ENCODE assay signal across 8 cellular contexts in genomic region chr3:129490273-129490675, GRCh38. TPM values are rescaled to one million over a fixed set of nuclear protein-coding genes. Genes with fewer than 3 reads are reported as not detected.
A peak's percentile ranks its signal among the peaks of the same experiment; 100 is the strongest.
DNase-seq lines count a peak whose midpoint lies in the region; ATAC-seq, FAIRE-seq and TF ChIP-seq lines count a peak whose summit lies in the region.

No MANE protein-coding gene starts in this region.

- H3K36me3 ChIP-seq in A673 (ENCODE audit: insufficient read depth, low read length, poor library complexity, severe bottlenecking) (peaks cover 4% of the 10 kb centered on the region), HepG2 (replicated peaks in 1 of 2; ENCODE audit: control insufficient read depth in 1 of 2, insufficient read depth in 2 of 2, low read length in 2 of 2) (no peaks in the 10 kb centered on the region; a peak in 1 of 5 replicates)

- TF ChIP-seq RAD21 in HepG2 (CRISPR knock-in tag; IDR thresholded peaks at IDR 0.05): peak; percentile 97

- intact Hi-C loops in A673 (cut with micrococcal nuclease; ENCODE audit: unreplicated experiment) (loop anchor here (2.0 to 10.0 kb wide), 5 partner anchors 119 to 505 kb away; no protein-coding TSS in a partner anchor), HepG2 (cut with micrococcal nuclease; ENCODE audit: unreplicated experiment) (loop anchor here (1.0 to 10.0 kb wide), 6 partner anchors 65 to 444 kb away; no protein-coding TSS in a partner anchor)

- H3K9me3 ChIP-seq in A673 (ENCODE audit: low read depth, low read length, poor library complexity, severe bottlenecking) (no peaks in the 10 kb centered on the region), HepG2 (ENCODE audit: low read length) (no peaks in the 10 kb centered on the region)

- POLR2A ChIA-PET in A673 (lab: Charles Lee; ENCODE audit: low non-redundant PET): interaction anchor here (0.6 kb wide), 1 partner anchor 135 kb away, joined by 13 read pairs; no protein-coding TSS in a partner anchor
- POLR2A ChIA-PET in HepG2 (lab: Yijun Ruan, JAX): interaction anchor here (0.8 to 1.8 kb wide), 10 partner anchors 44 to 447 kb away, joined by 3 to 19 read pairs (median 4); partner anchors contain the start of gene PLXND1

- WGBS in HepG2 (ENCODE audit: low lambda C conversion rate): 20% methylated on average over 5 of the region's 5 CpGs

- no peak for TF ChIP-seq POLR2A in HepG2 (IDR thresholded peaks at IDR 0.05; ENCODE audit: insufficient read depth in 1 of 2, low read depth in 2 of 2, low read length in 2 of 2)

- H3K4me2 ChIP-seq in HepG2 (ENCODE audit: low read depth, low read length): no peak overlapping the region

- peak; percentile 93 for FAIRE-seq in HepG2 (lab: Jason Lieb, UNC)

- H2AFZ ChIP-seq in HepG2 (ENCODE audit: low read length): no peak overlapping the region

- H3K27me3 ChIP-seq in A673 (replicated peaks; ENCODE audit: insufficient read depth, low read depth, low read length, poor library complexity) (no peaks in the 10 kb centered on the region), HepG2 (ENCODE audit: control insufficient read depth in 1 of 2, insufficient read depth in 2 of 2, low read length in 2 of 2) (no peaks in the 10 kb centered on the region)

- CTCF ChIA-PET in A673 (lab: Charles Lee): interaction anchor here (0.6 to 1.6 kb wide), 10 partner anchors 28 to 452 kb away, joined by 3 to 16 read pairs (median 4); no protein-coding TSS in a partner anchor
- CTCF ChIA-PET in HepG2 (lab: Yijun Ruan, JAX; ENCODE audit: low intra/inter-chr PET ratio, low total read pairs): interaction anchor here (0.8 to 1.6 kb wide), 7 partner anchors 62 to 339 kb away, joined by 3 to 10 read pairs (median 3); no protein-coding TSS in a partner anchor

- TF ChIP-seq CTCF in A673 (conservative IDR thresholded peaks at IDR 0.05; ENCODE audit: low read depth, low read length) (peak; percentile 86), HepG2 (CRISPR knock-in tag; IDR thresholded peaks at IDR 0.05) (peak; percentile 96)

- ATAC-seq in GM18511 (IDR thresholded peaks at IDR 0.05; ENCODE audit: unreplicated experiment) (peak; percentile 69), HG03354 (IDR thresholded peaks at IDR 0.05; ENCODE audit: poor library complexity, severe bottlenecking, unreplicated experiment) (peak; percentile 79), HepG2 (peak; percentile 94)

- H3K27ac ChIP-seq in A673 (ENCODE audit: low read depth, low read length, poor library complexity, severe bottlenecking) (no peak overlapping the region), HepG2 (ENCODE audit: extremely low read length, insufficient read depth, low read length) (peak overlapping the region; percentile 23)

- H3K4me1 ChIP-seq in A673 (ENCODE audit: insufficient read depth, low read length, poor library complexity, severe bottlenecking): no peaks in the 10 kb centered on the region
- H3K4me1 ChIP-seq in HepG2 (ENCODE audit: insufficient read depth, low read length): peaks cover 29% of the 10 kb centered on the region

- in situ Hi-C loops in HepG2 (cut with HindIII; ENCODE audit: extremely low pct_ligation_motif_present, low pct_unique_long_range_greater_than_20kb): loop anchor here (5.0 kb wide), 2 partner anchors 62 to 347 kb away; no protein-coding TSS in a partner anchor

- H3K9ac ChIP-seq in HepG2 (ENCODE audit: insufficient read depth, low read depth, low read length): no peak overlapping the region

- no peaks in the 10 kb centered on the region for H3K79me2 ChIP-seq in HepG2 (ENCODE audit: insufficient read depth, low read length)

- no peak overlapping the region for H3K4me3 ChIP-seq in A673 (ENCODE audit: low read depth, low read length, poor library complexity, severe bottlenecking)
- no peak overlapping the region for H3K4me3 ChIP-seq in HepG2 (replicated peaks in 1 of 3; ENCODE audit: insufficient read depth in 1 of 3, low read depth in 2 of 3, low read length in 3 of 3)

- TF ChIP-seq EP300 in HepG2 (IDR thresholded peaks at IDR 0.05; ENCODE audit: low read depth in 2 of 2, low read length in 2 of 2) (no peak), HepG2 (CRISPR knock-in tag; IDR thresholded peaks at IDR 0.05; ENCODE audit: borderline replicate concordance) (no peak)

- no peaks in the 10 kb centered on the region for H4K20me1 ChIP-seq in HepG2 (ENCODE audit: insufficient read depth, low read length)

- peak; percentile 87 for DNase-seq in A673 (ENCODE audit: low spot score)
- DNase-seq in NCI-H460 (ENCODE audit: extremely low read depth, low read depth): peak; percentile 76
- peak; percentile 36 to 40 for DNase-seq in activated CD4-positive, alpha-beta T cell treated with anti-CD3 and anti-CD28 coated beads for 4 hours
- DNase-seq in dermis microvascular lymphatic vessel endothelial cell (ENCODE audit: low read depth in 2 of 2): peak; percentile 86 to 95
- DNase-seq in HepG2 (ENCODE audit: low spot score): peak; percentile 83
- peak; percentile 31 to 45 for DNase-seq in stimulated activated CD4-positive, alpha-beta T cell treated with anti-CD3 and anti-CD28 coated beads, Interleukin-2, amount 100 ng/mL, for 48 hours

- BruUV-seq in A673 (replicated peaks; lab: Mats Ljungman, UMichigan) (no TSS peak), HepG2 (replicated peaks; lab: Mats Ljungman, UMichigan) (no TSS peak)

RNA-seq across cellular contexts. Expression of gene RHO, which starts 38.2 kb away (rescaled TPM):
- total RNA-seq in A673 (2021) (not detected in 2 replicates), dermis microvascular lymphatic vessel endothelial cell (not detected in 2 replicates), HepG2 (2016; rRNA removed; fragmentation: Illumina TruSeq; extraction: Trizol) (not detected in 2 replicates)
- not detected in 2 replicates for total RNA-seq in NCI-H460 (2014; rRNA removed; shearing (Covaris generic))
- not detected in 2 replicates for polyA plus RNA-seq in NCI-H460 (2014; cell fraction: nucleus; rRNA removed)
- not detected in 2 replicates for total RNA-seq in HepG2 (2016; cell fraction: cytosol; rRNA removed; fragmentation: Illumina TruSeq; extraction: Trizol; ENCODE audit: low read depth)
- not detected in 2 replicates for total RNA-seq in HepG2 (2016; cell fraction: insoluble cytoplasmic fraction; rRNA removed; fragmentation: Illumina TruSeq; extraction: Trizol)
- not detected in 2 replicates for total RNA-seq in HepG2 (2016; cell fraction: membrane; rRNA removed; fragmentation: Illumina TruSeq; extraction: Trizol)
- not detected in 2 replicates for total RNA-seq in HepG2 (2016; cell fraction: nucleus; rRNA removed; fragmentation: Illumina TruSeq; extraction: Trizol)
- not detected in 2 replicates for polyA plus RNA-seq in HepG2 (2011; rRNA removed)
- polyA plus RNA-seq in HepG2 (2011; cell fraction: cytosol; rRNA removed): not detected in 2 replicates
- polyA plus RNA-seq in HepG2 (2011; cell fraction: nucleus; rRNA removed): 0.05 TPM in 1 of 2 replicates, not detected in the other
- polyA plus RNA-seq in HepG2 (2012): not detected in 2 replicates
- not detected in 2 replicates for polyA plus RNA-seq in HepG2 (2016; cell fraction: cytosol; fragmentation: Illumina TruSeq; extraction: Trizol; ENCODE audit: low read depth)
- not detected in 2 replicates for polyA plus RNA-seq in HepG2 (2016; cell fraction: insoluble cytoplasmic fraction; fragmentation: Illumina TruSeq; extraction: Trizol; ENCODE audit: low read depth)
- polyA plus RNA-seq in HepG2 (2016; cell fraction: membrane; fragmentation: Illumina TruSeq; extraction: Trizol; ENCODE audit: low read depth): not detected in 2 replicates
- not detected in 2 replicates for polyA plus RNA-seq in HepG2 (2016; cell fraction: nucleus; fragmentation: Illumina TruSeq; extraction: Trizol; ENCODE audit: insufficient read depth, low read depth)
- polyA minus RNA-seq in HepG2 (2011; rRNA and poly(A)+ RNA removed; ENCODE audit: low replicate concordance): not detected in 2 replicates
- polyA minus RNA-seq in HepG2 (2011; cell fraction: cytosol; rRNA and poly(A)+ RNA removed): not detected in 2 replicates
- not detected in 2 replicates for polyA minus RNA-seq in HepG2 (2011; cell fraction: nucleus; rRNA and poly(A)+ RNA removed)

RNA-seq across cellular contexts. Expression of gene IFT122, which starts 50.2 kb away (rescaled TPM):
- 44.0 and 48.2 TPM in 2 replicates for total RNA-seq in A673 (2021)
- total RNA-seq in NCI-H460 (2014; rRNA removed; shearing (Covaris generic)): 4.0 and 7.0 TPM in 2 replicates
- 25.4 and 27.5 TPM in 2 replicates for polyA plus RNA-seq in NCI-H460 (2014; cell fraction: nucleus; rRNA removed)
- total RNA-seq in dermis microvascular lymphatic vessel endothelial cell: 27.1 and 32.1 TPM in 2 replicates
- 10.3 and 10.8 TPM in 2 replicates for total RNA-seq in HepG2 (2016; rRNA removed; fragmentation: Illumina TruSeq; extraction: Trizol)
- 1.7 and 3.1 TPM in 2 replicates for total RNA-seq in HepG2 (2016; cell fraction: cytosol; rRNA removed; fragmentation: Illumina TruSeq; extraction: Trizol; ENCODE audit: low read depth)
- total RNA-seq in HepG2 (2016; cell fraction: insoluble cytoplasmic fraction; rRNA removed; fragmentation: Illumina TruSeq; extraction: Trizol): 9.7 and 10.0 TPM in 2 replicates
- total RNA-seq in HepG2 (2016; cell fraction: membrane; rRNA removed; fragmentation: Illumina TruSeq; extraction: Trizol): 3.2 and 3.8 TPM in 2 replicates
- total RNA-seq in HepG2 (2016; cell fraction: nucleus; rRNA removed; fragmentation: Illumina TruSeq; extraction: Trizol): 13.1 and 17.6 TPM in 2 replicates
- 9.1 and 10.1 TPM in 2 replicates for polyA plus RNA-seq in HepG2 (2011; rRNA removed)
- polyA plus RNA-seq in HepG2 (2011; cell fraction: cytosol; rRNA removed): 6.0 and 7.1 TPM in 2 replicates
- polyA plus RNA-seq in HepG2 (2011; cell fraction: nucleus; rRNA removed): 39.5 and 68.7 TPM in 2 replicates
- polyA plus RNA-seq in HepG2 (2012): 8.5 and 8.9 TPM in 2 replicates
- polyA plus RNA-seq in HepG2 (2016; cell fraction: cytosol; fragmentation: Illumina TruSeq; extraction: Trizol; ENCODE audit: low read depth): 1.0 and 2.0 TPM in 2 replicates
- 6.8 and 7.9 TPM in 2 replicates for polyA plus RNA-seq in HepG2 (2016; cell fraction: insoluble cytoplasmic fraction; fragmentation: Illumina TruSeq; extraction: Trizol; ENCODE audit: low read depth)
- polyA plus RNA-seq in HepG2 (2016; cell fraction: membrane; fragmentation: Illumina TruSeq; extraction: Trizol; ENCODE audit: low read depth): 1.5 and 2.2 TPM in 2 replicates
- 31.1 and 32.0 TPM in 2 replicates for polyA plus RNA-seq in HepG2 (2016; cell fraction: nucleus; fragmentation: Illumina TruSeq; extraction: Trizol; ENCODE audit: insufficient read depth, low read depth)
- 44.2 and 53.6 TPM in 2 replicates for polyA minus RNA-seq in HepG2 (2011; rRNA and poly(A)+ RNA removed; ENCODE audit: low replicate concordance)
- 4.7 and 7.2 TPM in 2 replicates for polyA minus RNA-seq in HepG2 (2011; cell fraction: cytosol; rRNA and poly(A)+ RNA removed)
- 22.0 and 30.6 TPM in 2 replicates for polyA minus RNA-seq in HepG2 (2011; cell fraction: nucleus; rRNA and poly(A)+ RNA removed)

RNA-seq across cellular contexts. Expression of gene MBD4, which starts 50.5 kb away (rescaled TPM):
- total RNA-seq in A673 (2021): 43.7 and 50.9 TPM in 2 replicates
- total RNA-seq in NCI-H460 (2014; rRNA removed; shearing (Covaris generic)): 21.4 and 26.9 TPM in 2 replicates
- 19.9 and 22.8 TPM in 2 replicates for polyA plus RNA-seq in NCI-H460 (2014; cell fraction: nucleus; rRNA removed)
- total RNA-seq in dermis microvascular lymphatic vessel endothelial cell: 17.3 and 23.0 TPM in 2 replicates
- total RNA-seq in HepG2 (2016; rRNA removed; fragmentation: Illumina TruSeq; extraction: Trizol): 25.3 and 26.9 TPM in 2 replicates
- total RNA-seq in HepG2 (2016; cell fraction: cytosol; rRNA removed; fragmentation: Illumina TruSeq; extraction: Trizol; ENCODE audit: low read depth): 5.2 and 7.0 TPM in 2 replicates
- total RNA-seq in HepG2 (2016; cell fraction: insoluble cytoplasmic fraction; rRNA removed; fragmentation: Illumina TruSeq; extraction: Trizol): 25.0 and 27.0 TPM in 2 replicates
- total RNA-seq in HepG2 (2016; cell fraction: membrane; rRNA removed; fragmentation: Illumina TruSeq; extraction: Trizol): 11.5 and 12.6 TPM in 2 replicates
- total RNA-seq in HepG2 (2016; cell fraction: nucleus; rRNA removed; fragmentation: Illumina TruSeq; extraction: Trizol): 30.2 and 35.1 TPM in 2 replicates
- 13.7 and 14.9 TPM in 2 replicates for polyA plus RNA-seq in HepG2 (2011; rRNA removed)
- polyA plus RNA-seq in HepG2 (2011; cell fraction: cytosol; rRNA removed): 4.8 and 4.9 TPM in 2 replicates
- 22.5 and 26.7 TPM in 2 replicates for polyA plus RNA-seq in HepG2 (2011; cell fraction: nucleus; rRNA removed)
- polyA plus RNA-seq in HepG2 (2012): 10.8 and 12.2 TPM in 2 replicates
- 1.9 and 2.1 TPM in 2 replicates for polyA plus RNA-seq in HepG2 (2016; cell fraction: cytosol; fragmentation: Illumina TruSeq; extraction: Trizol; ENCODE audit: low read depth)
- polyA plus RNA-seq in HepG2 (2016; cell fraction: insoluble cytoplasmic fraction; fragmentation: Illumina TruSeq; extraction: Trizol; ENCODE audit: low read depth): 21.7 and 24.1 TPM in 2 replicates
- polyA plus RNA-seq in HepG2 (2016; cell fraction: membrane; fragmentation: Illumina TruSeq; extraction: Trizol; ENCODE audit: low read depth): 4.6 and 5.5 TPM in 2 replicates
- polyA plus RNA-seq in HepG2 (2016; cell fraction: nucleus; fragmentation: Illumina TruSeq; extraction: Trizol; ENCODE audit: insufficient read depth, low read depth): 43.7 and 51.7 TPM in 2 replicates
- polyA minus RNA-seq in HepG2 (2011; rRNA and poly(A)+ RNA removed; ENCODE audit: low replicate concordance): 6.9 and 16.7 TPM in 2 replicates
- polyA minus RNA-seq in HepG2 (2011; cell fraction: cytosol; rRNA and poly(A)+ RNA removed): 4.8 and 6.9 TPM in 2 replicates
- polyA minus RNA-seq in HepG2 (2011; cell fraction: nucleus; rRNA and poly(A)+ RNA removed): 32.4 and 39.8 TPM in 2 replicates

RNA-seq across cellular contexts. Expression of gene H1-8, which starts 52.7 kb away (rescaled TPM):
- not detected in 2 replicates for total RNA-seq in A673 (2021)
- total RNA-seq in NCI-H460 (2014; rRNA removed; shearing (Covaris generic)): not detected in 2 replicates
- not detected in 2 replicates for polyA plus RNA-seq in NCI-H460 (2014; cell fraction: nucleus; rRNA removed)
- total RNA-seq in dermis microvascular lymphatic vessel endothelial cell: not detected in 2 replicates
- total RNA-seq in HepG2 (2016; rRNA removed; fragmentation: Illumina TruSeq; extraction: Trizol): not detected in 2 replicates
- not detected in 2 replicates for total RNA-seq in HepG2 (2016; cell fraction: cytosol; rRNA removed; fragmentation: Illumina TruSeq; extraction: Trizol; ENCODE audit: low read depth)
- not detected in 2 replicates for total RNA-seq in HepG2 (2016; cell fraction: insoluble cytoplasmic fraction; rRNA removed; fragmentation: Illumina TruSeq; extraction: Trizol)
- not detected in 2 replicates for total RNA-seq in HepG2 (2016; cell fraction: membrane; rRNA removed; fragmentation: Illumina TruSeq; extraction: Trizol)
- not detected in 2 replicates for total RNA-seq in HepG2 (2016; cell fraction: nucleus; rRNA removed; fragmentation: Illumina TruSeq; extraction: Trizol)
- 0.08 TPM in 1 of 2 replicates, not detected in the other for polyA plus RNA-seq in HepG2 (2011; rRNA removed)
- 0.09 and 0.12 TPM in 2 replicates for polyA plus RNA-seq in HepG2 (2011; cell fraction: cytosol; rRNA removed)
- polyA plus RNA-seq in HepG2 (2011; cell fraction: nucleus; rRNA removed): not detected in 2 replicates
- not detected in 2 replicates for polyA plus RNA-seq in HepG2 (2012)
- polyA plus RNA-seq in HepG2 (2016; cell fraction: cytosol; fragmentation: Illumina TruSeq; extraction: Trizol; ENCODE audit: low read depth): not detected in 2 replicates
- not detected in 2 replicates for polyA plus RNA-seq in HepG2 (2016; cell fraction: insoluble cytoplasmic fraction; fragmentation: Illumina TruSeq; extraction: Trizol; ENCODE audit: low read depth)
- polyA plus RNA-seq in HepG2 (2016; cell fraction: membrane; fragmentation: Illumina TruSeq; extraction: Trizol; ENCODE audit: low read depth): not detected in 2 replicates
- polyA plus RNA-seq in HepG2 (2016; cell fraction: nucleus; fragmentation: Illumina TruSeq; extraction: Trizol; ENCODE audit: insufficient read depth, low read depth): not detected in 2 replicates
- not detected in 2 replicates for polyA minus RNA-seq in HepG2 (2011; rRNA and poly(A)+ RNA removed; ENCODE audit: low replicate concordance)
- polyA minus RNA-seq in HepG2 (2011; cell fraction: cytosol; rRNA and poly(A)+ RNA removed): not detected in 2 replicates
- polyA minus RNA-seq in HepG2 (2011; cell fraction: nucleus; rRNA and poly(A)+ RNA removed): not detected in 2 replicates

Comparison
In these comparisons a context has a peak if more than half of its experiments do, and no peak if none do; other contexts are left out.
1. DNase-seq: peak in every context shown above with its lines; median percentile 90 in dermis microvascular lymphatic vessel endothelial cell; 87 in A673; 83 in HepG2; 76 in NCI-H460; 38 in activated CD4-positive, alpha-beta T cell treated with anti-CD3 and anti-CD28 coated beads for 4 hours; 38 in stimulated activated CD4-positive, alpha-beta T cell treated with anti-CD3 and anti-CD28 coated beads, Interleukin-2, amount 100 ng/mL, for 48 hours.